In genomic region chr16:85783441-85783840, GRCh38 we compare ENCODE assay signal across 29 cellular contexts. TPM values are rescaled to one million over a fixed set of nuclear protein-coding genes. Genes with fewer than 3 reads are reported as not detected.
DNase-seq lines count a peak whose midpoint lies in the region; ATAC-seq, FAIRE-seq and TF ChIP-seq lines count a peak whose summit lies in the region.
"Had no signal": no experiment of that assay in that cellular context is flagged by ENCODE, and none has a peak within 500 bp of the region (broad histone marks: within the 10 kb centered on the region; RNA-seq: fewer than 3 reads in every experiment).

No MANE protein-coding gene starts in this region.

- peak; percentile 1 for DNase-seq in natural killer cell treated with Interleukin-12 subunit alpha and Interleukin-12 subunit beta and Interleukin-15 and Interleukin-18, amount 100 ng/mL, for 72 hours (ENCODE audit: low spot score)
- no peak for DNase-seq in natural killer cell
- peak; percentile 62 for DNase-seq in NB4 (ENCODE audit: low read depth)
- peak; percentile 55 for DNase-seq in kidney
- DNase-seq in NCI-H2171 (lab: John Stamatoyannopoulos, UW): no peak
- no peak for DNase-seq in occipital lobe (lab: John Stamatoyannopoulos, UW)
- no peak for DNase-seq in KG1 (lab: John Stamatoyannopoulos, UW)
- DNase-seq: activated CD4-positive, alpha-beta T cell treated with anti-CD3 and anti-CD28 coated beads for 48 hours; activated CD8-positive, alpha-beta memory T cell treated with anti-CD3 and anti-CD28 coated beads, Interleukin-2, amount 10 ng/mL, durations not matched to agents 7 days and 5 days; activated naive CD4-positive, alpha-beta T cell treated with anti-CD3 and anti-CD28 coated beads for 36 hours; activated T-cell treated with anti-CD3 and anti-CD28 coated beads, Interleukin-2, amount 50 U/mL, for 72 hours; amniotic stem cell; DMS53; dorsolateral prefrontal cortex; heart right ventricle; left ventricle myocardium superior; NCI-H146; NCI-H774; SJCRH30; stomach; SW 1271; T-helper 9 cell; thyroid gland had no signal

- H3K4me3 Mint-ChIP-seq in natural killer cell treated with Interleukin-12 subunit alpha and Interleukin-12 subunit beta and Interleukin-15 and Interleukin-18, amount 100 ng/mL, for 72 hours: no peak overlapping the region
- H3K4me3 Mint-ChIP-seq in natural killer cell: no peak overlapping the region
- H3K4me3 Mint-ChIP-seq: activated CD8-positive, alpha-beta memory T cell treated with anti-CD3 and anti-CD28 coated beads, Interleukin-2, amount 10 ng/mL, durations not matched to agents 7 days and 5 days; activated naive CD4-positive, alpha-beta T cell treated with anti-CD3 and anti-CD28 coated beads for 36 hours; activated T-cell treated with anti-CD3 and anti-CD28 coated beads, Interleukin-2, amount 50 U/mL, for 72 hours had no signal

- H3K9me3 ChIP-seq in kidney (ENCODE audit: control insufficient read depth in 1 of 2, low read length in 2 of 2): no peaks in the 10 kb centered on the region
- H3K9me3 ChIP-seq: heart right ventricle, pancreas, SJCRH30, stomach, thyroid gland had no signal

- peaks cover 26 to 43% of the 10 kb centered on the region in 2 donors for H3K36me3 ChIP-seq in kidney (ENCODE audit: control insufficient read depth in 1 of 2, insufficient read depth in 2 of 2, low read length in 2 of 2)

- H3K27ac Mint-ChIP-seq in natural killer cell treated with Interleukin-12 subunit alpha and Interleukin-12 subunit beta and Interleukin-15 and Interleukin-18, amount 100 ng/mL, for 72 hours: no peak overlapping the region
- H3K27ac Mint-ChIP-seq in natural killer cell: no peak overlapping the region
- H3K27ac Mint-ChIP-seq: activated CD8-positive, alpha-beta memory T cell treated with anti-CD3 and anti-CD28 coated beads, Interleukin-2, amount 10 ng/mL, durations not matched to agents 7 days and 5 days; activated naive CD4-positive, alpha-beta T cell treated with anti-CD3 and anti-CD28 coated beads for 36 hours; activated T-cell treated with anti-CD3 and anti-CD28 coated beads, Interleukin-2, amount 50 U/mL, for 72 hours had no signal

- no peak overlapping the region for H3K9ac ChIP-seq in kidney (ENCODE audit: low read length in 2 of 2)

- peaks cover 0 to 3% of the 10 kb centered on the region in 2 donors for H3K4me1 ChIP-seq in kidney (ENCODE audit: control insufficient read depth in 1 of 2, insufficient read depth in 1 of 2, low read depth in 1 of 2, low read length in 2 of 2)
- H3K4me1 ChIP-seq: SJCRH30 had no signal

- H3K36me3 Mint-ChIP-seq in natural killer cell treated with Interleukin-12 subunit alpha and Interleukin-12 subunit beta and Interleukin-15 and Interleukin-18, amount 100 ng/mL, for 72 hours: peaks cover 8% of the 10 kb centered on the region
- peaks cover 7% of the 10 kb centered on the region for H3K36me3 Mint-ChIP-seq in natural killer cell

- H3K4me3 ChIP-seq in NB4 (ENCODE audit: low read depth, low read length) (no peak overlapping the region), kidney (ENCODE audit: low read length in 2 of 2) (no peak overlapping the region)
- H3K4me3 ChIP-seq: dorsolateral prefrontal cortex, heart right ventricle, pancreas, SJCRH30, smooth muscle cell, stomach, thyroid gland had no signal

- H3K27ac ChIP-seq in kidney (ENCODE audit: low read depth in 2 of 2, low read length in 2 of 2): no peak overlapping the region
- H3K27ac ChIP-seq: heart right ventricle, pancreas, SJCRH30, VCaP had no signal

- H3K4me1 Mint-ChIP-seq in natural killer cell treated with Interleukin-12 subunit alpha and Interleukin-12 subunit beta and Interleukin-15 and Interleukin-18, amount 100 ng/mL, for 72 hours (ENCODE audit: low read depth in 2 of 2): peaks cover 16 to 23% of the 10 kb centered on the region in 2 donors
- peaks cover 29 to 39% of the 10 kb centered on the region in 2 donors for H3K4me1 Mint-ChIP-seq in natural killer cell

- H3K9me3 Mint-ChIP-seq in natural killer cell treated with Interleukin-12 subunit alpha and Interleukin-12 subunit beta and Interleukin-15 and Interleukin-18, amount 100 ng/mL, for 72 hours: no peaks in the 10 kb centered on the region
- H3K9me3 Mint-ChIP-seq in natural killer cell: no peaks in the 10 kb centered on the region
- H3K9me3 Mint-ChIP-seq: activated naive CD4-positive, alpha-beta T cell treated with anti-CD3 and anti-CD28 coated beads for 36 hours; activated T-cell treated with anti-CD3 and anti-CD28 coated beads, Interleukin-2, amount 50 U/mL, for 72 hours had no signal

- H3K27me3 Mint-ChIP-seq in natural killer cell treated with Interleukin-12 subunit alpha and Interleukin-12 subunit beta and Interleukin-15 and Interleukin-18, amount 100 ng/mL, for 72 hours: no peaks in the 10 kb centered on the region
- no peaks in the 10 kb centered on the region for H3K27me3 Mint-ChIP-seq in natural killer cell (ENCODE audit: low read depth in 2 of 2)
- H3K27me3 Mint-ChIP-seq: activated CD8-positive, alpha-beta memory T cell treated with anti-CD3 and anti-CD28 coated beads, Interleukin-2, amount 10 ng/mL, durations not matched to agents 7 days and 5 days had no signal

- intact Hi-C loops in natural killer cell (cut with micrococcal nuclease): no loop called here
- intact Hi-C loops in kidney (cut with DNase I): no loop called here

- no peak for FAIRE-seq in kidney (lab: Jason Lieb, UNC)
- FAIRE-seq: frontal cortex, keratinocyte, pancreas had no signal

- TF ChIP-seq CTCF in natural killer cell (IDR thresholded peaks at IDR 0.05) (no peak), NB4 (IDR thresholded peaks at IDR 0.05; ENCODE audit: low read depth, low read length) (no peak), kidney (IDR thresholded peaks at IDR 0.05; ENCODE audit: borderline replicate concordance, extremely low read depth, insufficient read depth) (no peak)

- no peak for ATAC-seq in natural killer cell treated with Interleukin-12 subunit alpha and Interleukin-12 subunit beta and Interleukin-15 and Interleukin-18, amount 100 ng/mL, for 72 hours
- no peak for ATAC-seq in natural killer cell
- ATAC-seq: activated CD8-positive, alpha-beta memory T cell treated with anti-CD3 and anti-CD28 coated beads, Interleukin-2, amount 10 ng/mL, durations not matched to agents 7 days and 5 days; activated T-cell treated with anti-CD3 and anti-CD28 coated beads, Interleukin-2, amount 50 U/mL, for 72 hours; heart right ventricle; left ventricle myocardium superior; pancreas had no signal

- TF ChIP-seq POLR2A in NB4 (IDR thresholded peaks at IDR 0.05; ENCODE audit: extremely low read depth, insufficient read length): no peak

RNA-seq across cellular contexts. Expression of gene EMC8, which starts 15.9 kb away (rescaled TPM):
- total RNA-seq in natural killer cell treated with Interleukin-12 subunit alpha and Interleukin-12 subunit beta and Interleukin-15 and Interleukin-18, amount 100 ng/mL, for 72 hours: 10 to 100 TPM; 39.9 to 57.9 TPM
- total RNA-seq in natural killer cell (10 to 100 TPM; 21.2 to 26.4 (median 24.1) TPM), kidney (20.9 TPM), occipital lobe (15.0 TPM)
- 24.7 TPM for polyA plus RNA-seq in kidney (ENCODE audit: insufficient read depth, low read depth, low replicate concordance)

RNA-seq across cellular contexts. Expression of gene COX4I1, which starts 16.1 kb away (rescaled TPM):
- 100 to 1,000 TPM; 326 to 345 TPM for total RNA-seq in natural killer cell treated with Interleukin-12 subunit alpha and Interleukin-12 subunit beta and Interleukin-15 and Interleukin-18, amount 100 ng/mL, for 72 hours
- total RNA-seq in natural killer cell (100 to 1,000 TPM; 338 to 422 (median 410) TPM), kidney (439 TPM), occipital lobe (201 TPM)
- 1,996 TPM for polyA plus RNA-seq in kidney (ENCODE audit: insufficient read depth, low read depth, low replicate concordance)

RNA-seq across cellular contexts. Expression of gene C16orf74, which starts 32.5 kb away (rescaled TPM):
- not detected for total RNA-seq in natural killer cell treated with Interleukin-12 subunit alpha and Interleukin-12 subunit beta and Interleukin-15 and Interleukin-18, amount 100 ng/mL, for 72 hours
- total RNA-seq in natural killer cell (1 to 10 TPM in 2 of 3 donors, under 1 TPM in 1; 0.71 to 2.2 (median 1.8) TPM), kidney (3.5 TPM), occipital lobe (1.6 TPM)
- polyA plus RNA-seq in kidney (ENCODE audit: insufficient read depth, low read depth, low replicate concordance): 4.6 TPM
- total RNA-seq: LHCN-M2 had no signal

Comparison
In these comparisons a context has a peak if more than half of its experiments do, and no peak if none do; other contexts are left out.
1. DNase-seq: peak in natural killer cell treated with Interleukin-12 subunit alpha and Interleukin-12 subunit beta and Interleukin-15 and Interleukin-18, amount 100 ng/mL, for 72 hours (single experiment), NB4 (single experiment) and kidney (single experiment); none in natural killer cell (single experiment), NCI-H2171 (single experiment), occipital lobe (single experiment) and KG1 (single experiment).